24 cellular contexts compared by ENCODE assay signal in genomic region chr6:54665246-54665645, GRCh38.
"Had no signal": no experiment of that assay in that cellular context is flagged by ENCODE, and none has a peak within 500 bp of the region (broad histone marks: within the 10 kb centered on the region; RNA-seq: fewer than 3 reads in every experiment).

No MANE protein-coding gene starts in this region.

- ATAC-seq: HepG2 had no signal

- H3K9me2 ChIP-seq: SK-N-SH had no signal

- H3K4me2 ChIP-seq: SK-N-SH had no signal

- H3K9me3 ChIP-seq: MG63, SK-N-SH had no signal

- FAIRE-seq: HepG2, RCC 7860 had no signal

- DNase-seq: IMR-90, Karpas-422, KG1, MG63, NCI-H1092, NCI-H1105 treated with DMSO at 0.1 percent for 48 hours, NCI-H1417 treated with DMSO at 0.1 percent for 48 hours, NCI-H146, NCI-H187, NCI-H2029, NCI-H2081 treated with DMSO at 0.1 percent for 48 hours, NCI-H2171, NCI-H226, NCI-H446, NCI-H510A, NCI-H524 treated with DMSO at 0.1 percent for 48 hours, NCI-H69, NCI-H774, Right ventricle myocardium superior, RPMI8226, SK-N-SH, SW 1271 had no signal

- H3K36me3 ChIP-seq: MG63 had no signal

- H3K9ac ChIP-seq: SK-N-SH had no signal

- H3K4me3 ChIP-seq: MG63 had no signal

- H3K27me3 ChIP-seq: MG63 had no signal
